ENCODE assay signal across 23 cellular contexts in the genomic region with DNA sequence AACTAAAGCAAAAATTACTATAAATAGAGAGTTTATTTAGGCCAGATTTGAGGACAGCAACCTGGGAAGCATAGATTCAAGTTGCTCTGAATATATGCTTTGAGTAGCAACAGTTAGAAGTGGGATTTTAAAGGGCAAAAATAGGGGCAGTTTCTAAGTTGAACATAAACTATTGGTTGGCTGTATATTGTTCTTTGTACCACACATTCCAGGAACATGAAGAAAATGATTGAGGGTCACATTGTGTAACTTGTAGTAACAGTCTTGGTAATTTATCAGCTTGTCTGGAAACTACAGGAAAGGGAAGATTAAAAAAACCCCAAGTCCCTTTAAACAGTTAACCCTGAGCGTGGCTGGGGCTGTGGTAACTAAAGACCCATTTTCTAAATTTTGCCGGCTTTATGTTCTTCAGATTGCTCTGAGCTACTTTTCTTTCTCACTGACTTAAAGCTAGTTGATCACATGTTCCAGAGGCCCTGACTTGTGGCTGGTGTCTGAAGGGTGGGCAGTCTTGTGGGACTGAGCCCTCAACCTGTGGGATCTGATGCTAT. TPM values are rescaled to one million over a fixed set of nuclear protein-coding genes. Genes with fewer than 3 reads are reported as not detected.
DNase-seq lines count a peak whose midpoint lies in the region; ATAC-seq, FAIRE-seq and TF ChIP-seq lines count a peak whose summit lies in the region.
"Had no signal": no experiment of that assay in that cellular context is flagged by ENCODE, and none has a peak within 500 bp of the region (broad histone marks: within the 10 kb centered on the region; RNA-seq: fewer than 3 reads in every experiment).

No MANE protein-coding gene starts in this region.

- CTCF ChIA-PET in GM12878 (lab: Yijun Ruan, JAX) = interaction anchor here (0.7 to 1.0 kb wide), 4 partner anchors 9 to 301 kb away, joined by 3 read pairs; no protein-coding TSS in a partner anchor

- DNase-seq in activated naive CD8-positive, alpha-beta T cell treated with anti-CD3 and anti-CD28 coated beads for 36 hours = no peak
- DNase-seq in GM12878 (ENCODE audit: low read depth, low spot score) (no peak), left lobe of liver (ENCODE audit: low spot score) (no peak), Peyer's patch (no peak), midbrain (lab: John Stamatoyannopoulos, UW) (no peak)
- DNase-seq in stimulated activated effector memory CD8-positive, alpha-beta T cell treated with anti-CD3 and anti-CD28 coated beads, Interleukin-12 subunit alpha, Interleukin-12 subunit beta, amount 100 ng/mL, for 72 hours (ENCODE audit: low spot score in 2 of 2) = no peak
- DNase-seq: aorta; EL; endodermal cell; left cardiac atrium; NCI-H1048; NCI-H2171; NCI-H69; ovary; SK-N-SH; small intestine; stimulated activated CD4-positive, alpha-beta T cell treated with anti-CD3 and anti-CD28 coated beads, Interleukin-4, amount 100 ng/mL, for 4 hours; stimulated activated CD8-positive, alpha-beta memory T cell treated with anti-CD3 and anti-CD28 coated beads, Interleukin-4, amount 100 ng/mL, for 48 hours had no signal

- no peak overlapping the region for H3K9ac ChIP-seq in GM12878 (ENCODE audit: control insufficient read depth, insufficient read depth, low read length)
- H3K9ac ChIP-seq: SK-N-SH had no signal

- H3K27me3 ChIP-seq in GM12878 (replicated peaks in 1 of 2; ENCODE audit: control insufficient read depth in 2 of 2, insufficient read depth in 2 of 2, low read length in 1 of 2) = no peaks in the 10 kb centered on the region
- H3K27me3 ChIP-seq in Peyer's patch = no peaks in the 10 kb centered on the region
- H3K27me3 ChIP-seq: ovary had no signal

- SMC1A ChIA-PET in GM12878 (lab: Charles Lee; ENCODE audit: uncharacterized antibody, unreplicated experiment) = interaction anchor here (1.4 kb wide), 2 partner anchors 15 to 19 kb away, joined by 4 read pairs; partner anchors contain the start of gene FAM168B

- no peak overlapping the region for H3K4me3 Mint-ChIP-seq in activated naive CD8-positive, alpha-beta T cell
- H3K4me3 Mint-ChIP-seq in activated naive CD8-positive, alpha-beta T cell treated with anti-CD3 and anti-CD28 coated beads for 36 hours = no peak overlapping the region
- H3K4me3 Mint-ChIP-seq in stimulated activated effector memory CD8-positive, alpha-beta T cell treated with anti-CD3 and anti-CD28 coated beads, Interleukin-12 subunit alpha, Interleukin-12 subunit beta, amount 100 ng/mL, for 72 hours = no peak overlapping the region
- H3K4me3 Mint-ChIP-seq: activated T-helper 1 cell treated with anti-CD3 and anti-CD28 coated beads, Interleukin-12 subunit alpha, Interleukin-12 subunit beta, Interleukin-2, Interleukin-4 antibody, amounts not matched to agents 30 ng/mL and 10 ng/mL and 1 ng/mL, durations not matched to agents 14 hours and 24 hours and 36 hours; endodermal cell had no signal

- no peak overlapping the region for H3K27ac ChIP-seq in GM12878 (ENCODE audit: control insufficient read depth, insufficient read depth)
- no peak overlapping the region for H3K27ac ChIP-seq in Peyer's patch
- H3K27ac ChIP-seq: ovary had no signal

- TF ChIP-seq POLR2A in GM12878 (IDR thresholded peaks at IDR 0.05; ENCODE audit: low read depth, low read length) (no peak), Peyer's patch (IDR thresholded peaks at IDR 0.05) (no peak)

- BruUV-seq in GM12878 (replicated peaks; lab: Mats Ljungman, UMichigan) = TSS peak; percentile 3

- H3K9me3 ChIP-seq in GM12878 (replicated peaks; ENCODE audit: control insufficient read depth, insufficient read depth, low read length) (peaks cover 21% of the 10 kb centered on the region), Peyer's patch (no peaks in the 10 kb centered on the region)
- H3K9me3 ChIP-seq: ovary, SK-N-SH had no signal

- H3K36me3 ChIP-seq in GM12878 (ENCODE audit: control insufficient read depth in 2 of 2, insufficient read depth in 2 of 2, low read length in 1 of 2) (peaks cover 2 to 6% of the 10 kb centered on the region in 2 experiments), Peyer's patch (no peaks in the 10 kb centered on the region)
- H3K36me3 ChIP-seq: ovary had no signal

- H3K4me2 ChIP-seq in GM12878 (ENCODE audit: control insufficient read depth, insufficient read depth) = no peak overlapping the region
- H3K4me2 ChIP-seq: SK-N-SH had no signal

- H3K27me3 Mint-ChIP-seq in activated naive CD8-positive, alpha-beta T cell = no peaks in the 10 kb centered on the region
- no peaks in the 10 kb centered on the region for H3K27me3 Mint-ChIP-seq in activated naive CD8-positive, alpha-beta T cell treated with anti-CD3 and anti-CD28 coated beads for 36 hours

- WGBS in GM12878 (ENCODE audit: insufficient coverage, insufficient replicate concordance, low lambda C conversion rate, missing lambda C conversion rate) = 62% methylated on average over 2 of the region's 2 CpGs

- peaks cover 77% of the 10 kb centered on the region for H3K79me2 ChIP-seq in GM12878 (ENCODE audit: control insufficient read depth, insufficient read depth, low read length)

- intact Hi-C loops in GM12878 (cut with micrococcal nuclease; ENCODE audit: unreplicated experiment) = no loop called here

- ATAC-seq in GM12878 (no peak), left lobe of liver (peak; percentile 61), HG03442 (IDR thresholded peaks at IDR 0.05; ENCODE audit: unreplicated experiment) (no peak)
- no peak for ATAC-seq in stimulated activated effector memory CD8-positive, alpha-beta T cell treated with anti-CD3 and anti-CD28 coated beads, Interleukin-12 subunit alpha, Interleukin-12 subunit beta, amount 100 ng/mL, for 72 hours
- ATAC-seq: left cardiac atrium, Panc1 had no signal

- in situ Hi-C loops in GM12878 (cut with MboI) = no loop called here

- FAIRE-seq in GM12878 (lab: Jason Lieb, UNC) = no peak
- FAIRE-seq: frontal cortex, small intestine had no signal

- no peak for TF ChIP-seq RAD21 in GM12878 (IDR thresholded peaks at IDR 0.05; ENCODE audit: insufficient read depth, low read depth, low read length)

- peak overlapping the region; percentile 37 for H3K27ac Mint-ChIP-seq in activated naive CD8-positive, alpha-beta T cell
- H3K27ac Mint-ChIP-seq in activated naive CD8-positive, alpha-beta T cell treated with anti-CD3 and anti-CD28 coated beads for 36 hours = no peak overlapping the region
- peak overlapping the region; percentile 64 for H3K27ac Mint-ChIP-seq in stimulated activated effector memory CD8-positive, alpha-beta T cell treated with anti-CD3 and anti-CD28 coated beads, Interleukin-12 subunit alpha, Interleukin-12 subunit beta, amount 100 ng/mL, for 72 hours
- H3K27ac Mint-ChIP-seq: activated T-helper 1 cell treated with anti-CD3 and anti-CD28 coated beads, Interleukin-12 subunit alpha, Interleukin-12 subunit beta, Interleukin-2, Interleukin-4 antibody, amounts not matched to agents 30 ng/mL and 10 ng/mL and 1 ng/mL, durations not matched to agents 14 hours and 24 hours and 36 hours; endodermal cell had no signal

- POLR2A ChIA-PET in GM12878 (lab: Charles Lee) = interaction anchor here (0.5 to 1.7 kb wide), 4 partner anchors 10 to 123 kb away, joined by 3 to 4 read pairs (median 4); no protein-coding TSS in a partner anchor

- no peak overlapping the region for H2AFZ ChIP-seq in GM12878 (ENCODE audit: control insufficient read depth, low read depth, low read length)

- TF ChIP-seq EP300 in GM12878 (IDR thresholded peaks at IDR 0.05; ENCODE audit: borderline replicate concordance in 1 of 2, control insufficient read depth in 1 of 2, low read depth in 2 of 2, low read length in 2 of 2) = no peak

- H3K36me3 Mint-ChIP-seq in activated naive CD8-positive, alpha-beta T cell = peaks cover 28% of the 10 kb centered on the region
- H3K36me3 Mint-ChIP-seq in activated naive CD8-positive, alpha-beta T cell treated with anti-CD3 and anti-CD28 coated beads for 36 hours = peaks cover 67% of the 10 kb centered on the region
- peaks cover 64% of the 10 kb centered on the region for H3K36me3 Mint-ChIP-seq in stimulated activated effector memory CD8-positive, alpha-beta T cell treated with anti-CD3 and anti-CD28 coated beads, Interleukin-12 subunit alpha, Interleukin-12 subunit beta, amount 100 ng/mL, for 72 hours

- H3K4me3 ChIP-seq in GM12878 (no peak overlapping the region), Peyer's patch (no peak overlapping the region)
- H3K4me3 ChIP-seq: ovary had no signal

- H3K9me3 Mint-ChIP-seq in activated naive CD8-positive, alpha-beta T cell (ENCODE audit: low read depth) = peaks cover 4% of the 10 kb centered on the region
- peaks cover 11% of the 10 kb centered on the region for H3K9me3 Mint-ChIP-seq in activated naive CD8-positive, alpha-beta T cell treated with anti-CD3 and anti-CD28 coated beads for 36 hours
- peaks cover 3% of the 10 kb centered on the region for H3K9me3 Mint-ChIP-seq in stimulated activated effector memory CD8-positive, alpha-beta T cell treated with anti-CD3 and anti-CD28 coated beads, Interleukin-12 subunit alpha, Interleukin-12 subunit beta, amount 100 ng/mL, for 72 hours

- peaks cover 77% of the 10 kb centered on the region for H3K4me1 Mint-ChIP-seq in activated naive CD8-positive, alpha-beta T cell (ENCODE audit: low read depth)
- H3K4me1 Mint-ChIP-seq in activated naive CD8-positive, alpha-beta T cell treated with anti-CD3 and anti-CD28 coated beads for 36 hours = peaks cover 50% of the 10 kb centered on the region
- H3K4me1 Mint-ChIP-seq in stimulated activated effector memory CD8-positive, alpha-beta T cell treated with anti-CD3 and anti-CD28 coated beads, Interleukin-12 subunit alpha, Interleukin-12 subunit beta, amount 100 ng/mL, for 72 hours = peaks cover 62% of the 10 kb centered on the region

- H3K4me1 ChIP-seq in GM12878 (ENCODE audit: control insufficient read depth, insufficient read depth, low read length) (no peaks in the 10 kb centered on the region), Peyer's patch (peaks cover 0 to 11% (median 0%) of the 10 kb centered on the region in 4 donors)

- no peak for TF ChIP-seq CTCF in GM12878 (IDR thresholded peaks at IDR 0.05 in 2 of 3, conservative IDR thresholded peaks at IDR 0.05 in 1 of 3; ENCODE audit: control insufficient read depth in 2 of 3, extremely low read depth in 1 of 3, insufficient read depth in 1 of 3, low read depth in 3 of 3, low read length in 3 of 3)
- TF ChIP-seq CTCF in Peyer's patch (IDR thresholded peaks at IDR 0.05) = no peak

- RAD21 ChIA-PET in GM12878 (lab: Charles Lee; ENCODE audit: unreplicated experiment) = no interaction called here

- no peaks in the 10 kb centered on the region for H4K20me1 ChIP-seq in GM12878 (ENCODE audit: control insufficient read depth, insufficient read depth)

RNA-seq across cellular contexts. Expression of gene PLEKHB2, which starts 7.4 kb away (rescaled TPM):
- total RNA-seq in activated naive CD8-positive, alpha-beta T cell treated with anti-CD3 and anti-CD28 coated beads for 36 hours = 10 to 100 TPM; 42.4 to 43.2 TPM
- 59.8 and 65.8 TPM in 2 replicates for total RNA-seq in GM12878 (2013; cell fraction: nucleolus; rRNA removed)
- total RNA-seq in GM12878 (2014; rRNA removed) = 26.4 and 31.9 TPM in 2 replicates
- total RNA-seq in GM12878 (2014; rRNA removed; fragmentation: Illumina TruSeq; extraction: Trizol) = 18.2 and 19.9 TPM in 2 replicates
- total RNA-seq in GM12878 (2021) = 24.9 and 25.0 TPM in 2 replicates
- polyA plus RNA-seq in GM12878 (2011; ENCODE audit: low read depth) = 15.4 TPM
- 55.6 and 60.3 TPM in 2 replicates for polyA plus RNA-seq in GM12878 (2011; rRNA removed)
- 53.1 and 58.9 TPM in 2 replicates for polyA plus RNA-seq in GM12878 (2011; cell fraction: cytosol; rRNA removed)
- polyA plus RNA-seq in GM12878 (2011; cell fraction: nucleus; rRNA removed) = 26.3 and 38.6 TPM in 2 replicates
- polyA plus RNA-seq in GM12878 (2012) = 19.4 and 24.8 TPM in 2 replicates
- 22.7 and 26.1 TPM in 2 replicates for polyA plus RNA-seq in GM12878 (2014; fragmentation: Illumina TruSeq; extraction: Trizol)
- polyA plus RNA-seq in GM12878 (2014; fragmentation: Nextera tagmentation; extraction: Ambion mirVana) = 10 to 100 TPM; 12.3 to 16.4 TPM
- polyA plus RNA-seq in GM12878 (2014; rRNA removed) = 26.8 and 27.5 TPM in 2 replicates
- 10 to 100 TPM; 33.2 to 34.9 TPM for polyA plus RNA-seq in GM12878 (2016; fragmentation: Nextera tagmentation; extraction: Ambion mirVana)
- polyA minus RNA-seq in GM12878 (2011; rRNA and poly(A)+ RNA removed) = 55.1 and 89.8 TPM in 2 replicates
- 21.6 and 24.7 TPM in 2 replicates for polyA minus RNA-seq in GM12878 (2011; cell fraction: cytosol; rRNA and poly(A)+ RNA removed)
- 15.0 and 25.9 TPM in 2 replicates for polyA minus RNA-seq in GM12878 (2011; cell fraction: nucleus; rRNA and poly(A)+ RNA removed)
- total RNA-seq in left lobe of liver = 10.7 TPM
- 100 to 1,000 TPM in 3 of 4 donors, 10 to 100 TPM in 1; 35.5 to 150 (median 120) TPM for total RNA-seq in Peyer's patch

RNA-seq across cellular contexts. Expression of gene FAM168B, which starts 19.3 kb away (rescaled TPM):
- 10 to 100 TPM; 83.4 to 88.2 TPM for total RNA-seq in activated naive CD8-positive, alpha-beta T cell treated with anti-CD3 and anti-CD28 coated beads for 36 hours
- 24.0 and 28.2 TPM in 2 replicates for total RNA-seq in GM12878 (2013; cell fraction: nucleolus; rRNA removed)
- total RNA-seq in GM12878 (2014; rRNA removed) (64.3 and 74.2 TPM in 2 replicates), GM12878 (2014; rRNA removed; fragmentation: Illumina TruSeq; extraction: Trizol) (32.3 and 34.7 TPM in 2 replicates), GM12878 (2021) (77.3 and 77.9 TPM in 2 replicates), left lobe of liver (39.5 TPM), Peyer's patch (10 to 100 TPM; 54.5 to 95.8 (median 81.5) TPM)
- 33.6 TPM for polyA plus RNA-seq in GM12878 (2011; ENCODE audit: low read depth)
- polyA plus RNA-seq in GM12878 (2011; rRNA removed) (39.5 and 66.9 TPM in 2 replicates), GM12878 (2014; fragmentation: Illumina TruSeq; extraction: Trizol) (41.9 and 47.1 TPM in 2 replicates), GM12878 (2014; fragmentation: Nextera tagmentation; extraction: Ambion mirVana) (1 to 10 TPM; 3.5 to 4.1 TPM), GM12878 (2014; rRNA removed) (65.7 and 68.4 TPM in 2 replicates), GM12878 (2016; fragmentation: Nextera tagmentation; extraction: Ambion mirVana) (10 to 100 TPM; 43.9 to 44.7 TPM)
- 97.6 and 110 TPM in 2 replicates for polyA plus RNA-seq in GM12878 (2011; cell fraction: cytosol; rRNA removed)
- 76.0 and 88.2 TPM in 2 replicates for polyA plus RNA-seq in GM12878 (2011; cell fraction: nucleus; rRNA removed)
- 48.4 and 48.8 TPM in 2 replicates for polyA plus RNA-seq in GM12878 (2012)
- 61.9 and 73.3 TPM in 2 replicates for polyA minus RNA-seq in GM12878 (2011; rRNA and poly(A)+ RNA removed)
- polyA minus RNA-seq in GM12878 (2011; cell fraction: cytosol; rRNA and poly(A)+ RNA removed) = 28.1 and 30.7 TPM in 2 replicates
- 12.6 and 21.0 TPM in 2 replicates for polyA minus RNA-seq in GM12878 (2011; cell fraction: nucleus; rRNA and poly(A)+ RNA removed)
